ENCODE assay signal across 2 cellular contexts in the genomic region with DNA sequence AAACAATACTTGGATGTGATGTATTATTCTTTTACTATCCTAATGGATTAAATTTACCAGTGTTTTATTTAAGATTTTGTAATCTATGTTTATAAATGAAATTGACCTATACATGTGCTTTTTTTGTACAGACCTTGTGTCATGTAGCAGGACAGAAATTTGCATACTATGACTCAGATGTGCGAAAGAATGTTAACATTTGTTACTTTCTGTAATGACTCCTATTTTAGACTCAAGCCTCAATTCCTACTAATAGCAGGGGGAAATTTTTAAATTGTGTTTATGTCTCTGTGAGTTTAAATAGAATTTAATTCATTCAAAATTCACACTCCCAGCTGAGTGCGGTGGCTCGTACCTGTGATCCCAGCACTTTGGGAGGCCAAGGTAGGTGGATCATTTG.
A peak's percentile ranks its signal among the peaks of the same experiment; 100 is the strongest.
TF ChIP-seq lines count a peak whose summit lies in the region.

No MANE protein-coding gene starts in this region.

TF ChIP-seq in GM12878, 131 proteins besides CTCF, POLR2A, EP300 and RAD21:
- TF ChIP-seq JUNB (IDR thresholded peaks at IDR 0.05): peak; percentile 25
- peak; percentile 76 for TF ChIP-seq MEF2B (IDR thresholded peaks at IDR 0.05; ENCODE audit: partially characterized antibody, poor library complexity, severe bottlenecking)
- no peak for TF ChIP-seq MYC (IDR thresholded peaks at IDR 0.05; ENCODE audit: insufficient read depth, insufficient read length, insufficient replicate concordance, low read length, severe bottlenecking)
- 0 out of 2 replicates have a peak, but pooled peaks have one; percentile 63 for TF ChIP-seq MEF2A (IDR thresholded peaks at IDR 0.05; ENCODE audit: insufficient read depth, low read depth, low read length)
- no peak for TF ChIP-seq TARDBP (IDR thresholded peaks at IDR 0.05; ENCODE audit: borderline replicate concordance)
- TF ChIP-seq, protein P1, sequence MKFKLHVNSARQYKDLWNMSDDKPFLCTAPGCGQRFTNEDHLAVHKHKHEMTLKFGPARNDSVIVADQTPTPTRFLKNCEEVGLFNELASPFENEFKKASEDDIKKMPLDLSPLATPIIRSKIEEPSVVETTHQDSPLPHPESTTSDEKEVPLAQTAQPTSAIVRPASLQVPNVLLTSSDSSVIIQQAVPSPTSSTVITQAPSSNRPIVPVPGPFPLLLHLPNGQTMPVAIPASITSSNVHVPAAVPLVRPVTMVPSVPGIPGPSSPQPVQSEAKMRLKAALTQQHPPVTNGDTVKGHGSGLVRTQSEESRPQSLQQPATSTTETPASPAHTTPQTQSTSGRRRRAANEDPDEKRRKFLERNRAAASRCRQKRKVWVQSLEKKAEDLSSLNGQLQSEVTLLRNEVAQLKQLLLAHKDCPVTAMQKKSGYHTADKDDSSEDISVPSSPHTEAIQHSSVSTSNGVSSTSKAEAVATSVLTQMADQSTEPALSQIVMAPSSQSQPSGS (IDR thresholded peaks at IDR 0.05; ENCODE audit: low read length): no peak; the same call in 1 of the 2 replicates
- peak; percentile 79; the same call in 1 of the 3 replicates for TF ChIP-seq POU2F2 (IDR thresholded peaks at IDR 0.05; ENCODE audit: borderline replicate concordance, low read depth, low read length)
- no peak for TF ChIP-seq ZBED1 (IDR thresholded peaks at IDR 0.05; ENCODE audit: borderline replicate concordance)
- TF ChIP-seq, protein P2, sequence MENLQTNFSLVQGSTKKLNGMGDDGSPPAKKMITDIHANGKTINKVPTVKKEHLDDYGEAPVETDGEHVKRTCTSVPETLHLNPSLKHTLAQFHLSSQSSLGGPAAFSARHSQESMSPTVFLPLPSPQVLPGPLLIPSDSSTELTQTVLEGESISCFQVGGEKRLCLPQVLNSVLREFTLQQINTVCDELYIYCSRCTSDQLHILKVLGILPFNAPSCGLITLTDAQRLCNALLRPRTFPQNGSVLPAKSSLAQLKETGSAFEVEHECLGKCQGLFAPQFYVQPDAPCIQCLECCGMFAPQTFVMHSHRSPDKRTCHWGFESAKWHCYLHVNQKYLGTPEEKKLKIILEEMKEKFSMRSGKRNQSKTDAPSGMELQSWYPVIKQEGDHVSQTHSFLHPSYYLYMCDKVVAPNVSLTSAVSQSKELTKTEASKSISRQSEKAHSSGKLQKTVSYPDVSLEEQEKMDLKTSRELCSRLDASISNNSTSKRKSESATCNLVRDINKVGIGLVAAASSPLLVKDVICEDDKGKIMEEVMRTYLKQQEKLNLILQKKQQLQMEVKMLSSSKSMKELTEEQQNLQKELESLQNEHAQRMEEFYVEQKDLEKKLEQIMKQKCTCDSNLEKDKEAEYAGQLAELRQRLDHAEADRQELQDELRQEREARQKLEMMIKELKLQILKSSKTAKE (IDR thresholded peaks at IDR 0.05; ENCODE audit: low read depth, poor library complexity, severe bottlenecking): peak; percentile 20
- TF ChIP-seq, protein P3, sequence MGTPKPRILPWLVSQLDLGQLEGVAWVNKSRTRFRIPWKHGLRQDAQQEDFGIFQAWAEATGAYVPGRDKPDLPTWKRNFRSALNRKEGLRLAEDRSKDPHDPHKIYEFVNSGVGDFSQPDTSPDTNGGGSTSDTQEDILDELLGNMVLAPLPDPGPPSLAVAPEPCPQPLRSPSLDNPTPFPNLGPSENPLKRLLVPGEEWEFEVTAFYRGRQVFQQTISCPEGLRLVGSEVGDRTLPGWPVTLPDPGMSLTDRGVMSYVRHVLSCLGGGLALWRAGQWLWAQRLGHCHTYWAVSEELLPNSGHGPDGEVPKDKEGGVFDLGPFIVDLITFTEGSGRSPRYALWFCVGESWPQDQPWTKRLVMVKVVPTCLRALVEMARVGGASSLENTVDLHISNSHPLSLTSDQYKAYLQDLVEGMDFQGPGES (IDR thresholded peaks at IDR 0.05): no peak
- TF ChIP-seq, protein P4, sequence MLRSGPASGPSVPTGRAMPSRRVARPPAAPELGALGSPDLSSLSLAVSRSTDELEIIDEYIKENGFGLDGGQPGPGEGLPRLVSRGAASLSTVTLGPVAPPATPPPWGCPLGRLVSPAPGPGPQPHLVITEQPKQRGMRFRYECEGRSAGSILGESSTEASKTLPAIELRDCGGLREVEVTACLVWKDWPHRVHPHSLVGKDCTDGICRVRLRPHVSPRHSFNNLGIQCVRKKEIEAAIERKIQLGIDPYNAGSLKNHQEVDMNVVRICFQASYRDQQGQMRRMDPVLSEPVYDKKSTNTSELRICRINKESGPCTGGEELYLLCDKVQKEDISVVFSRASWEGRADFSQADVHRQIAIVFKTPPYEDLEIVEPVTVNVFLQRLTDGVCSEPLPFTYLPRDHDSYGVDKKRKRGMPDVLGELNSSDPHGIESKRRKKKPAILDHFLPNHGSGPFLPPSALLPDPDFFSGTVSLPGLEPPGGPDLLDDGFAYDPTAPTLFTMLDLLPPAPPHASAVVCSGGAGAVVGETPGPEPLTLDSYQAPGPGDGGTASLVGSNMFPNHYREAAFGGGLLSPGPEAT (IDR thresholded peaks at IDR 0.05; ENCODE audit: low read depth): 0 out of 2 replicates have a peak, but pooled peaks have one; percentile 24
- 0 out of 2 replicates have a peak, but pooled peaks have one; percentile 18 for TF ChIP-seq CREM (IDR thresholded peaks at IDR 0.05; ENCODE audit: low read depth)
- peak; percentile 70 for TF ChIP-seq ATF7 (IDR thresholded peaks at IDR 0.05; ENCODE audit: low read depth)
- no peak for TF ChIP-seq LARP7 (IDR thresholded peaks at IDR 0.05)
- peak; percentile 69; the same call in 1 of the 2 replicates for TF ChIP-seq MTA2 (IDR thresholded peaks at IDR 0.05; ENCODE audit: low read depth)
- TF ChIP-seq EZH2 (IDR thresholded peaks at IDR 0.05; ENCODE audit: borderline replicate concordance, control insufficient read depth, low read depth, low read length): no peak
TF ChIP-seq in GM12878: peak in this region for 9.

TF ChIP-seq in WTC11, 78 proteins besides CTCF, POLR2A, EP300 and RAD21:
- TF ChIP-seq, protein P5, sequence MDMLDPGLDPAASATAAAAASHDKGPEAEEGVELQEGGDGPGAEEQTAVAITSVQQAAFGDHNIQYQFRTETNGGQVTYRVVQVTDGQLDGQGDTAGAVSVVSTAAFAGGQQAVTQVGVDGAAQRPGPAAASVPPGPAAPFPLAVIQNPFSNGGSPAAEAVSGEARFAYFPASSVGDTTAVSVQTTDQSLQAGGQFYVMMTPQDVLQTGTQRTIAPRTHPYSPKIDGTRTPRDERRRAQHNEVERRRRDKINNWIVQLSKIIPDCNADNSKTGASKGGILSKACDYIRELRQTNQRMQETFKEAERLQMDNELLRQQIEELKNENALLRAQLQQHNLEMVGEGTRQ (CRISPR knock-in tag; IDR thresholded peaks at IDR 0.05): no peak
- TF ChIP-seq HMGA2 (CRISPR knock-in tag; IDR thresholded peaks at IDR 0.05): no peak
- TF ChIP-seq, protein P6, sequence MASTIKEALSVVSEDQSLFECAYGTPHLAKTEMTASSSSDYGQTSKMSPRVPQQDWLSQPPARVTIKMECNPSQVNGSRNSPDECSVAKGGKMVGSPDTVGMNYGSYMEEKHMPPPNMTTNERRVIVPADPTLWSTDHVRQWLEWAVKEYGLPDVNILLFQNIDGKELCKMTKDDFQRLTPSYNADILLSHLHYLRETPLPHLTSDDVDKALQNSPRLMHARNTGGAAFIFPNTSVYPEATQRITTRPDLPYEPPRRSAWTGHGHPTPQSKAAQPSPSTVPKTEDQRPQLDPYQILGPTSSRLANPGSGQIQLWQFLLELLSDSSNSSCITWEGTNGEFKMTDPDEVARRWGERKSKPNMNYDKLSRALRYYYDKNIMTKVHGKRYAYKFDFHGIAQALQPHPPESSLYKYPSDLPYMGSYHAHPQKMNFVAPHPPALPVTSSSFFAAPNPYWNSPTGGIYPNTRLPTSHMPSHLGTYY (CRISPR knock-in tag; IDR thresholded peaks at IDR 0.05): no peak
- TF ChIP-seq NFYB (CRISPR knock-in tag; conservative IDR thresholded peaks at IDR 0.05; ENCODE audit: low read depth): no peak
- TF ChIP-seq, protein P7, sequence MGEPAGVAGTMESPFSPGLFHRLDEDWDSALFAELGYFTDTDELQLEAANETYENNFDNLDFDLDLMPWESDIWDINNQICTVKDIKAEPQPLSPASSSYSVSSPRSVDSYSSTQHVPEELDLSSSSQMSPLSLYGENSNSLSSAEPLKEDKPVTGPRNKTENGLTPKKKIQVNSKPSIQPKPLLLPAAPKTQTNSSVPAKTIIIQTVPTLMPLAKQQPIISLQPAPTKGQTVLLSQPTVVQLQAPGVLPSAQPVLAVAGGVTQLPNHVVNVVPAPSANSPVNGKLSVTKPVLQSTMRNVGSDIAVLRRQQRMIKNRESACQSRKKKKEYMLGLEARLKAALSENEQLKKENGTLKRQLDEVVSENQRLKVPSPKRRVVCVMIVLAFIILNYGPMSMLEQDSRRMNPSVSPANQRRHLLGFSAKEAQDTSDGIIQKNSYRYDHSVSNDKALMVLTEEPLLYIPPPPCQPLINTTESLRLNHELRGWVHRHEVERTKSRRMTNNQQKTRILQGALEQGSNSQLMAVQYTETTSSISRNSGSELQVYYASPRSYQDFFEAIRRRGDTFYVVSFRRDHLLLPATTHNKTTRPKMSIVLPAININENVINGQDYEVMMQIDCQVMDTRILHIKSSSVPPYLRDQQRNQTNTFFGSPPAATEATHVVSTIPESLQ (CRISPR knock-in tag; IDR thresholded peaks at IDR 0.05): no peak
- TF ChIP-seq, protein P8, sequence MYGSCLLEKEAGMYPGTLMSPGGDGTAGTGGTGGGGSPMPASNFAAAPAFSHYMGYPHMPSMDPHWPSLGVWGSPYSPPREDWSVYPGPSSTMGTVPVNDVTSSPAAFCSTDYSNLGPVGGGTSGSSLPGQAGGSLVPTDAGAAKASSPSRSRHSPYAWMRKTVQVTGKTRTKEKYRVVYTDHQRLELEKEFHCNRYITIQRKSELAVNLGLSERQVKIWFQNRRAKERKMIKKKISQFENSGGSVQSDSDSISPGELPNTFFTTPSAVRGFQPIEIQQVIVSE (CRISPR knock-in tag; IDR thresholded peaks at IDR 0.05; ENCODE audit: borderline replicate concordance): no peak
- TF ChIP-seq ELF4 (CRISPR knock-in tag; IDR thresholded peaks at IDR 0.05; ENCODE audit: low read depth): no peak
- TF ChIP-seq ZNF671 (CRISPR knock-in tag; IDR thresholded peaks at IDR 0.05): no peak
- no peak for TF ChIP-seq ZNF423 (CRISPR knock-in tag; IDR thresholded peaks at IDR 0.05)
- TF ChIP-seq, protein P9, sequence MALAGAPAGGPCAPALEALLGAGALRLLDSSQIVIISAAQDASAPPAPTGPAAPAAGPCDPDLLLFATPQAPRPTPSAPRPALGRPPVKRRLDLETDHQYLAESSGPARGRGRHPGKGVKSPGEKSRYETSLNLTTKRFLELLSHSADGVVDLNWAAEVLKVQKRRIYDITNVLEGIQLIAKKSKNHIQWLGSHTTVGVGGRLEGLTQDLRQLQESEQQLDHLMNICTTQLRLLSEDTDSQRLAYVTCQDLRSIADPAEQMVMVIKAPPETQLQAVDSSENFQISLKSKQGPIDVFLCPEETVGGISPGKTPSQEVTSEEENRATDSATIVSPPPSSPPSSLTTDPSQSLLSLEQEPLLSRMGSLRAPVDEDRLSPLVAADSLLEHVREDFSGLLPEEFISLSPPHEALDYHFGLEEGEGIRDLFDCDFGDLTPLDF (CRISPR knock-in tag; IDR thresholded peaks at IDR 0.05): no peak
- no peak for TF ChIP-seq ZNF396 (CRISPR knock-in tag; IDR thresholded peaks at IDR 0.05; ENCODE audit: borderline replicate concordance)
- no peak for TF ChIP-seq SP1 (CRISPR knock-in tag; conservative IDR thresholded peaks at IDR 0.05)
- TF ChIP-seq JUN (CRISPR knock-in tag; IDR thresholded peaks at IDR 0.05): no peak
- no peak for TF ChIP-seq ZBTB21 (CRISPR knock-in tag; IDR thresholded peaks at IDR 0.05; ENCODE audit: borderline replicate concordance)
- no peak for TF ChIP-seq SOX15 (CRISPR knock-in tag; IDR thresholded peaks at IDR 0.05)
- TF ChIP-seq GTF2I (CRISPR knock-in tag; conservative IDR thresholded peaks at IDR 0.05): no peak
- no peak for TF ChIP-seq NR1H2 (CRISPR knock-in tag; IDR thresholded peaks at IDR 0.05)
- TF ChIP-seq TP53 (CRISPR knock-in tag; IDR thresholded peaks at IDR 0.05): no peak
